8 cellular contexts compared by ENCODE assay signal in the genomic region with DNA sequence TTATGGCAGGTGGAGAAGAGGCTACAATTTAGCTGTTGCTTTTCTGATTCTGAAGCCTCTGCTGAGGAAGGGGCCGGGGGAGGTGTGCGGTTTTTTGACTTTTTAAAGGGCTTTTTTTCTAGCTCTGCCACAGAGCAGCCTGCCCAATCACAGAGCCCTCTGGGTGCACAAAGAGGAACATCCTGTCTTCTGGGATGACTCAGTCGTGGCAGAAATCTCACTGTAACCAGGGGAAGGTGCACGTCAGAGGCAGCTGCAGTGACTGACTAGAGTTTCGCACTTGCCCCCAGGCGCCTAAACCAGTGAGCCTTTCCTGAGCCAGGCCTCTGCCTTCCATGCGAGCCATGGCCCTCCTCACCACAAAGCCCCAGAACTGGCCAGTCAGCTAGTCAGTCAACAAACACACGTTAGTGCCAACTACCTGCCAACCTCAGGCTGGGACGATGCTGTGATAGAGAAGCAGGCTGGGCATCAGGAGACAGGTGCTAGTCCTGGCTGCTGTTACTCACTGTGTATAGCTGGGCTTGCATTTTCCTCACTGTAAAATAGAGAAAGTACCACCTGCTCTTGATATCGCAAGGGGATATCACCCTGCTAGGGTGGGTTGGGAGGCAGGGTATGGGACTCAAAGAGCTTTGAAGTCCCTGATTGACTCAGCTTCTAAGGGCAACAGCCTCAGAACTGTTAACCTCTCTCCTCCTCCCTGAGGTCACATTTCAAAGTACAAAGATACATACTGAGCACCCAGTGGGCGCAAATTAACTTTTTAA. TPM values are rescaled to one million over a fixed set of nuclear protein-coding genes. Genes with fewer than 3 reads are reported as not detected.
DNase-seq lines count a peak whose midpoint lies in the region; ATAC-seq and TF ChIP-seq lines count a peak whose summit lies in the region.

No MANE protein-coding gene starts in this region.

- H3K79me2 ChIP-seq in OCI-LY3 (ENCODE audit: low read length): peaks cover 93% of the 10 kb centered on the region

- DNase-seq in GM13976 (ENCODE audit: low spot score): peak; percentile 86
- peak; percentile 82 for DNase-seq in activated T-cell treated with anti-CD3 and anti-CD28 coated beads, Interleukin-2, amount 50 U/mL, for 4 hours
- peak; percentile 69 for DNase-seq in fibroblast of the aortic adventitia (ENCODE audit: low read depth)
- peak; percentile 89 for DNase-seq in osteocyte (ENCODE audit: extremely low spot score, unreplicated experiment)
- DNase-seq in thyroid gland: peak; percentile 38 to 46
- no peak for DNase-seq in NCI-H510A (lab: John Stamatoyannopoulos, UW)

- H4K20me1 ChIP-seq in OCI-LY3 (ENCODE audit: insufficient read depth, low read length): peaks cover 9% of the 10 kb centered on the region; the same call in 1 of the 2 replicates

- no peaks in the 10 kb centered on the region for H3K27me3 ChIP-seq in OCI-LY3 (ENCODE audit: low read depth, low read length)
- no peaks in the 10 kb centered on the region for H3K27me3 ChIP-seq in thyroid gland

- no peaks in the 10 kb centered on the region for H3K27me3 Mint-ChIP-seq in activated T-cell treated with anti-CD3 and anti-CD28 coated beads, Interleukin-2, amount 50 U/mL, for 4 hours (ENCODE audit: low read depth)
- H3K27me3 Mint-ChIP-seq in osteocyte (ENCODE audit: unreplicated experiment): no peaks in the 10 kb centered on the region

- peaks cover 80% of the 10 kb centered on the region for H3K4me1 Mint-ChIP-seq in activated T-cell treated with anti-CD3 and anti-CD28 coated beads, Interleukin-2, amount 50 U/mL, for 4 hours (ENCODE audit: low read depth)
- H3K4me1 Mint-ChIP-seq in osteocyte (ENCODE audit: unreplicated experiment): peaks cover 74% of the 10 kb centered on the region

- no peaks in the 10 kb centered on the region for H3K9me3 Mint-ChIP-seq in activated T-cell treated with anti-CD3 and anti-CD28 coated beads, Interleukin-2, amount 50 U/mL, for 4 hours
- no peaks in the 10 kb centered on the region for H3K9me3 Mint-ChIP-seq in osteocyte (ENCODE audit: unreplicated experiment)

- H3K9ac ChIP-seq in OCI-LY3 (ENCODE audit: low read length): peak overlapping the region; percentile 98

- peak overlapping the region; percentile 89 for H3K4me3 ChIP-seq in OCI-LY3 (ENCODE audit: low read length)
- H3K4me3 ChIP-seq in fibroblast of the aortic adventitia (ENCODE audit: low read depth, low read length): no peak overlapping the region
- H3K4me3 ChIP-seq in thyroid gland (replicated peaks in 1 of 3): no peak overlapping the region

- TF ChIP-seq CTCF in GM13976 (IDR thresholded peaks at IDR 0.05; ENCODE audit: borderline replicate concordance, control extremely low read depth, extremely low read depth, insufficient read depth, missing control alignments) (no peak), OCI-LY3 (IDR thresholded peaks at IDR 0.05; ENCODE audit: low read depth, low read length) (no peak), fibroblast of the aortic adventitia (IDR thresholded peaks at IDR 0.05; ENCODE audit: insufficient read depth, low read length) (no peak), osteocyte (IDR thresholded peaks at IDR 0.05) (no peak), thyroid gland (IDR thresholded peaks at IDR 0.05) (no peak)

- TF ChIP-seq POLR2A in thyroid gland (IDR thresholded peaks at IDR 0.05): peak in 1 of 2 donors; percentile 27

- peak overlapping the region; percentile 95 for H3K27ac Mint-ChIP-seq in osteocyte (ENCODE audit: unreplicated experiment)

- H3K4me2 ChIP-seq in OCI-LY3 (ENCODE audit: low read length): peak overlapping the region; percentile 100

- H3K36me3 ChIP-seq in OCI-LY3 (replicated peaks; ENCODE audit: low read depth, low read length): peaks cover 47% of the 10 kb centered on the region
- no peaks in the 10 kb centered on the region for H3K36me3 ChIP-seq in thyroid gland

- no peaks in the 10 kb centered on the region for H3K9me3 ChIP-seq in OCI-LY3 (ENCODE audit: insufficient read depth, low read length)
- no peaks in the 10 kb centered on the region for H3K9me3 ChIP-seq in thyroid gland

- 75 to 82% methylated on average over 11 of the region's 11 CpGs for WGBS in thyroid gland, 2 donors

- H3K4me1 ChIP-seq in OCI-LY3 (ENCODE audit: low read length): peaks cover 86% of the 10 kb centered on the region
- peaks cover 7 to 41% of the 10 kb centered on the region in 2 donors for H3K4me1 ChIP-seq in thyroid gland

- intact Hi-C loops in thyroid gland (cut with DNase I): no loop called here

- ATAC-seq in HG02852 (IDR thresholded peaks at IDR 0.05; ENCODE audit: unreplicated experiment): peak; percentile 82
- ATAC-seq in activated T-cell treated with anti-CD3 and anti-CD28 coated beads, Interleukin-2, amount 50 U/mL, for 4 hours: peak; percentile 79 to 81

- in situ Hi-C loops in GM13976 (cut with MboI; ENCODE audit: low sequenced_read_pairs, unreplicated experiment): no loop called here

- H3K27ac ChIP-seq in OCI-LY3 (ENCODE audit: low read length) (peak overlapping the region; percentile 99), thyroid gland (peak overlapping the region; percentile 66 to 88 (median 66))

- H3K36me3 Mint-ChIP-seq in activated T-cell treated with anti-CD3 and anti-CD28 coated beads, Interleukin-2, amount 50 U/mL, for 4 hours (ENCODE audit: insufficient read depth): peaks cover 12% of the 10 kb centered on the region
- peaks cover 5% of the 10 kb centered on the region for H3K36me3 Mint-ChIP-seq in osteocyte (ENCODE audit: unreplicated experiment)

- no peak overlapping the region for H2AFZ ChIP-seq in OCI-LY3 (ENCODE audit: low read depth, low read length)

- peak overlapping the region; percentile 98 for H3K4me3 Mint-ChIP-seq in activated T-cell treated with anti-CD3 and anti-CD28 coated beads, Interleukin-2, amount 50 U/mL, for 4 hours
- peak overlapping the region; percentile 87 for H3K4me3 Mint-ChIP-seq in osteocyte (ENCODE audit: unreplicated experiment)

RNA-seq across cellular contexts. Expression of a gene that starts 2.2 kb away (rescaled TPM):
- total RNA-seq in activated T-cell treated with anti-CD3 and anti-CD28 coated beads, Interleukin-2, amount 50 U/mL, for 4 hours: 10 to 100 TPM; 77.2 to 81.7 (median 80.6) TPM
- 9.9 and 22.3 TPM in 2 replicates for total RNA-seq in fibroblast of the aortic adventitia (ENCODE audit: low replicate concordance)
- total RNA-seq in osteocyte: 36.0 and 37.0 TPM in 2 replicates
- 10 to 100 TPM; 10.0 to 17.0 (median 12.5) TPM for total RNA-seq in thyroid gland

RNA-seq across cellular contexts. Expression of a gene that starts 55.9 kb away (rescaled TPM):
- total RNA-seq in activated T-cell treated with anti-CD3 and anti-CD28 coated beads, Interleukin-2, amount 50 U/mL, for 4 hours: 1 to 10 TPM in 1 of 3 donors, under 1 TPM in 1, not detected in 1; 0.84 to 1.0 TPM
- total RNA-seq in fibroblast of the aortic adventitia (ENCODE audit: low replicate concordance) (not detected in 2 replicates), osteocyte (not detected in 2 replicates), thyroid gland (not detected)
